Comparison of ENCODE assay signal across 9 cellular contexts in the genomic region with DNA sequence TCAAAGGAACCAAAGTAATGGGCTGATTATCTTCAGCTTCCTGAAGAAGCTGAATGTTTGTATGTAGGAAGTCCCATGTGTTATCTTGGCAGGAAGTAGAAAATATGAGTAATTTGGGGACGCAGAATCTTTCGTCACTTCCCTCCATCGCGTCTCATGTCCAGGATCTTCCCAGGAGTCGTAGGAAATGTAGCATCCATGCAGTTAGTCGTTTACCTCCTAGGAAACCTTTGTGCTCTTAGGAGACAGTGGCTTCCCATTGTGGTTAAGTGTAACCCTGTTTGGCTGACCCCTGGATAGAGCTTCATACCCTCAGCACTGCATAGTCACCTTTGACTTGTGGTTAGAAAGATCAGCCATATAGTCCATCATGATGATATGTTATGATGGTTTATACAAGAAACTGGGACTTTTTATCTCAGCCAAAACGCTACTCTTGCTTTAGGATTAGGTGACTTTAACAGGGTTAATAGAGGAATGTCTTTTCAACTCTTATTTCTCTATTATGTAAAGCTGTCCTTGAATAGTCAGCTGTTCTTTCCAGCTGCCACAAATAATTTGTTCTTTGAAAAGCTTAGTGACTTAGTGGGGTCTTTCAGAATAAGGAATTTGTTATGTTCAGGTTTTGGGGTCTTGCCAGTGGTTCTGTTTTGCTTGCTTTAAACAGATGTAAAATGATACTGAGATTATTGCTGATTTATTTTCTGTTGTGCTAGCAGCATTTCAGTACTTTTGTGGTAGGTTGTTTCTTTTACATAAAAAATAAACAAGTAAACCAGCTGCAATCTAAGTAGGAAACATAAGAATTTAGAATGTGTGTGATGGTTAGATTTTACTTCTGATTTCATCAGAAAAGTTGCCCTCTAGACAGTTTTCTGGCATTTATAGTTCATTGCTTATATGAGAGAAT.
DNase-seq lines count a peak whose midpoint lies in the region; ATAC-seq and TF ChIP-seq lines count a peak whose summit lies in the region.
"Had no signal": no experiment of that assay in that cellular context is flagged by ENCODE, and none has a peak within 500 bp of the region (broad histone marks: within the 10 kb centered on the region; RNA-seq: fewer than 3 reads in every experiment).

No MANE protein-coding gene starts in this region.

- no peak overlapping the region for H2AFZ ChIP-seq in KMS-11 (ENCODE audit: low read depth)

- H3K4me1 ChIP-seq in BLaER1 treated with 17β-estradiol and CSF1 and Interleukin-3, amounts not matched to agents 10 nM and 100 nM, result peaks cover 56 to 80% (median 65%) of the 10 kb centered on the region in 10 experiments
- peaks cover 62% of the 10 kb centered on the region for H3K4me1 ChIP-seq in KMS-11 (ENCODE audit: low read depth, poor library complexity, severe bottlenecking)

- peaks cover 10 to 93% (median 68%) of the 10 kb centered on the region in 11 experiments; a peak in 20 of 22 replicates for H3K36me3 ChIP-seq in BLaER1 treated with 17β-estradiol and CSF1 and Interleukin-3, amounts not matched to agents 10 nM and 100 nM
- no peaks in the 10 kb centered on the region for H3K36me3 ChIP-seq in KMS-11 (ENCODE audit: insufficient read depth)

- no peaks in the 10 kb centered on the region for H3K79me2 ChIP-seq in KMS-11 (ENCODE audit: insufficient read depth, low read depth)

- H3K27me3 Mint-ChIP-seq in naive thymus-derived CD8-positive, alpha-beta T cell, result no peaks in the 10 kb centered on the region

- H3K27me3 ChIP-seq in BLaER1 treated with 17β-estradiol and CSF1 and Interleukin-3, amounts not matched to agents 10 nM and 100 nM, result no peaks in the 10 kb centered on the region
- H3K27me3 ChIP-seq in KMS-11 (ENCODE audit: insufficient read depth, low read depth), result no peaks in the 10 kb centered on the region

- peaks cover 32 to 89% (median 78%) of the 10 kb centered on the region in 4 donors for H3K4me1 Mint-ChIP-seq in naive thymus-derived CD8-positive, alpha-beta T cell

- H4K20me1 ChIP-seq in BLaER1 treated with 17β-estradiol and CSF1 and Interleukin-3, amounts not matched to agents 10 nM and 100 nM, result peaks cover 0 to 99% (median 10%) of the 10 kb centered on the region in 11 experiments; a peak in 10 of 22 replicates
- H4K20me1 ChIP-seq in KMS-11 (ENCODE audit: insufficient read depth), result no peaks in the 10 kb centered on the region

- H3K9me3 Mint-ChIP-seq in naive thymus-derived CD8-positive, alpha-beta T cell, result no peaks in the 10 kb centered on the region

- H3K36me3 Mint-ChIP-seq in naive thymus-derived CD8-positive, alpha-beta T cell, result peaks cover 0 to 48% (median 9%) of the 10 kb centered on the region in 3 donors

- POLR2A ChIA-PET in naive thymus-derived CD8-positive, alpha-beta T cell (lab: Charles Lee), result interaction anchor here (1.2 to 8.4 kb wide), 2 partner anchors 11 to 323 kb away, joined by 3 to 54 read pairs; a partner anchor contains a TSS

- H3K4me2 ChIP-seq in BLaER1 treated with 17β-estradiol and CSF1 and Interleukin-3, amounts not matched to agents 10 nM and 100 nM, result peak overlapping the region; percentile 36 to 75 (median 57)
- H3K4me2 ChIP-seq in KMS-11, result peak overlapping the region; percentile 56

- peak overlapping the region; percentile 11 to 55 (median 38); a peak in 20 of 22 replicates for H3K27ac ChIP-seq in BLaER1 treated with 17β-estradiol and CSF1 and Interleukin-3, amounts not matched to agents 10 nM and 100 nM
- peak overlapping the region; percentile 89 for H3K27ac ChIP-seq in KMS-11

- DNase-seq in astrocyte of the spinal cord (ENCODE audit: low read depth, low spot score) (peak; percentile 32), NCI-H774 (lab: John Stamatoyannopoulos, UW) (no peak)
- DNase-seq in naive thymus-derived CD8-positive, alpha-beta T cell, result peak in 2 of 10 donors; percentile 8 to 23
- DNase-seq: PC-3 had no signal

- peak in 1 of 2 donors; percentile 21 for ATAC-seq in naive thymus-derived CD8-positive, alpha-beta T cell
- no peak for ATAC-seq in HG02678 (IDR thresholded peaks at IDR 0.05; ENCODE audit: unreplicated experiment)
- ATAC-seq in GM18868 (IDR thresholded peaks at IDR 0.05; ENCODE audit: unreplicated experiment), result no peak
- no peak for ATAC-seq in GM19397 (IDR thresholded peaks at IDR 0.05; ENCODE audit: unreplicated experiment)
- ATAC-seq: PC-3 had no signal

- H3K9me3 ChIP-seq in BLaER1 treated with 17β-estradiol and CSF1 and Interleukin-3, amounts not matched to agents 10 nM and 100 nM (replicated peaks in 1 of 11), result no peaks in the 10 kb centered on the region

- peak overlapping the region; percentile 62 to 88 (median 74) for H3K4me3 Mint-ChIP-seq in naive thymus-derived CD8-positive, alpha-beta T cell

- H3K4me3 ChIP-seq in BLaER1 treated with 17β-estradiol and CSF1 and Interleukin-3, amounts not matched to agents 10 nM and 100 nM, result no peak overlapping the region
- no peak overlapping the region for H3K4me3 ChIP-seq in KMS-11 (IDR thresholded peaks at IDR 0.05; ENCODE audit: insufficient read depth, low read depth, low read length)
- no peak overlapping the region for H3K4me3 ChIP-seq in astrocyte of the spinal cord (ENCODE audit: low read depth, low read length)

- TF ChIP-seq CTCF in KMS-11 (conservative IDR thresholded peaks at IDR 0.05; ENCODE audit: low read depth, low read length), result no peak
- no peak for TF ChIP-seq CTCF in astrocyte of the spinal cord (IDR thresholded peaks at IDR 0.05; ENCODE audit: low read depth, low read length)

- H3K27ac Mint-ChIP-seq in naive thymus-derived CD8-positive, alpha-beta T cell, result peak overlapping the region; percentile 91 to 100 (median 94)

- H3K9ac ChIP-seq in BLaER1 treated with 17β-estradiol and CSF1 and Interleukin-3, amounts not matched to agents 10 nM and 100 nM, result peak overlapping the region in 3 of 11 experiments; percentile 29 to 35 (median 31); a peak in 4 of 22 replicates
- peak overlapping the region; percentile 65 for H3K9ac ChIP-seq in KMS-11

- in situ Hi-C loops in astrocyte of the spinal cord (cut with HindIII; ENCODE audit: low sequenced_read_pairs), result no loop called here
